In genomic region chr10:86585037-86585725, GRCh38 we compare ENCODE assay signal across 8 cellular contexts.
A peak's percentile ranks its signal among the peaks of the same experiment; 100 is the strongest.
DNase-seq lines count a peak whose midpoint lies in the region; ATAC-seq and TF ChIP-seq lines count a peak whose summit lies in the region.

No MANE protein-coding gene starts in this region.

- H3K27ac ChIP-seq in GM23338 (ENCODE audit: low read depth) (no peak overlapping the region), transverse colon (no peak overlapping the region)

- H3F3A ChIP-seq in GM23338 (replicated peaks; ENCODE audit: low read depth) = no peaks in the 10 kb centered on the region

- DNase-seq in GM03348 (ENCODE audit: low spot score) = peak; percentile 94
- DNase-seq in GM23338 (ENCODE audit: low spot score) = peak; percentile 88
- peak; percentile 8 for DNase-seq in SHP77 treated with DMSO at 0.1 percent for 48 hours (lab: John Stamatoyannopoulos, UW)
- DNase-seq in activated naive CD4-positive, alpha-beta T cell (lab: John Stamatoyannopoulos, UW) = peak; percentile 37 to 67 (median 50)
- peak; percentile 84 for DNase-seq in globus pallidus (ENCODE audit: low spot score)
- peak; percentile 87 for DNase-seq in pons (ENCODE audit: low spot score)
- DNase-seq in transverse colon = peak; percentile 76

- in situ Hi-C loops in transverse colon (cut with MboI; ENCODE audit: low pct_ligation_motif_present in 1 of 4, low pct_unique_long_range_greater_than_20kb in 1 of 4, low sequenced_read_pairs in 3 of 4) = loop anchor here (5.0 to 25.0 kb wide), 3 partner anchors 188 to 198 kb away; no protein-coding TSS in a partner anchor

- no peaks in the 10 kb centered on the region for H3K4me1 ChIP-seq in GM23338 (ENCODE audit: insufficient read depth)
- peaks cover 0 to 7% (median 5%) of the 10 kb centered on the region in 4 donors for H3K4me1 ChIP-seq in transverse colon

- TF ChIP-seq POLR2A in transverse colon (IDR thresholded peaks at IDR 0.05) = no peak

- H3K4me3 ChIP-seq in GM23338 = no peak overlapping the region
- H3K4me3 ChIP-seq in transverse colon = no peak overlapping the region

- H3K4me2 ChIP-seq in GM23338 = no peak overlapping the region

- no peaks in the 10 kb centered on the region for H3K79me2 ChIP-seq in GM23338 (replicated peaks; ENCODE audit: insufficient read depth)

- intact Hi-C loops in transverse colon (cut with DNase I; ENCODE audit: low total_unique reads) = loop anchor here (5.0 kb wide), 1 partner anchor 188 kb away; no protein-coding TSS in a partner anchor

- no peak overlapping the region for H3K27ac Mint-ChIP-seq in GM23338

- H3K9me3 ChIP-seq in transverse colon = no peaks in the 10 kb centered on the region

- H3K27me3 ChIP-seq in GM23338 (ENCODE audit: insufficient read depth) (no peaks in the 10 kb centered on the region), transverse colon (no peaks in the 10 kb centered on the region)

- TF ChIP-seq CTCF in GM23338 (conservative IDR thresholded peaks at IDR 0.05; ENCODE audit: low read depth in 2 of 2) = peak; percentile 98
- peak; percentile 77 for TF ChIP-seq CTCF in LNCAP (IDR thresholded peaks at IDR 0.05)
- TF ChIP-seq CTCF in transverse colon (IDR thresholded peaks at IDR 0.05) = peak; percentile 93 to 96 (median 95)

- no peaks in the 10 kb centered on the region for H3K36me3 Mint-ChIP-seq in GM23338 (ENCODE audit: low read depth)

- H4K20me1 ChIP-seq in GM23338 (replicated peaks; ENCODE audit: insufficient read depth) = no peaks in the 10 kb centered on the region; the same call in 1 of the 2 replicates

- H3K36me3 ChIP-seq in GM23338 (ENCODE audit: insufficient read depth) (no peaks in the 10 kb centered on the region), transverse colon (no peaks in the 10 kb centered on the region)

- peaks cover 4% of the 10 kb centered on the region for H3K27me3 Mint-ChIP-seq in GM23338 (ENCODE audit: insufficient read depth, low read depth, poor library complexity)

- no peaks in the 10 kb centered on the region for H3K9me3 Mint-ChIP-seq in GM23338

- peak; percentile 93 for ATAC-seq in GM23338

- WGBS in transverse colon (ENCODE audit: low coverage in 1 of 2), 2 donors = 25 to 34% methylated on average over 6 to 10 of the region's 10 CpGs

- H3K9me2 ChIP-seq in GM23338 (ENCODE audit: insufficient read depth) = no peaks in the 10 kb centered on the region

- H2AFZ ChIP-seq in GM23338 = peak overlapping the region; percentile 2; the same call in 1 of the 2 replicates

- no peaks in the 10 kb centered on the region for H3K4me1 Mint-ChIP-seq in GM23338

- no peak for TF ChIP-seq EP300 in transverse colon (IDR thresholded peaks at IDR 0.05; ENCODE audit: low read depth)

- H3K4me3 Mint-ChIP-seq in GM23338 = no peak overlapping the region

TF ChIP-seq in GM23338, 12 proteins besides CTCF, POLR2A, EP300 and RAD21 (continues in another document):
- no peak for TF ChIP-seq NANOG (IDR thresholded peaks at IDR 0.05; ENCODE audit: borderline replicate concordance)
- no peak for TF ChIP-seq ZNF114 (CRISPR knock-in tag; IDR thresholded peaks at IDR 0.05)
- no peak for TF ChIP-seq REST (IDR thresholded peaks at IDR 0.05; ENCODE audit: unreplicated experiment)
- no peak for TF ChIP-seq ETS1 (IDR thresholded peaks at IDR 0.05)
- no peak for TF ChIP-seq STAT1 (IDR thresholded peaks at IDR 0.05; ENCODE audit: unreplicated experiment)
- no peak for TF ChIP-seq EZH2 (IDR thresholded peaks at IDR 0.05; ENCODE audit: low read depth, unreplicated experiment)
- TF ChIP-seq EZH2phosphoT487 (IDR thresholded peaks at IDR 0.05; ENCODE audit: unreplicated experiment) = no peak
- TF ChIP-seq POLR2AphosphoS5 (IDR thresholded peaks at IDR 0.05; ENCODE audit: low read depth) = no peak
- no peak for TF ChIP-seq ZNF462 (CRISPR knock-in tag; IDR thresholded peaks at IDR 0.05)

Comparison
In these comparisons a context has a peak if more than half of its experiments do, and no peak if none do; other contexts are left out.
1. DNase-seq: peak in every context shown above with its lines; median percentile 94 in GM03348; 88 in GM23338; 87 in pons; 84 in globus pallidus; 76 in transverse colon; 50 in activated naive CD4-positive, alpha-beta T cell; 8 in SHP77 treated with DMSO at 0.1 percent for 48 hours.